37 cellular contexts compared by ENCODE assay signal in genomic region chr6:169902070-169902469, GRCh38.
"Had no signal": no experiment of that assay in that cellular context is flagged by ENCODE, and none has a peak within 500 bp of the region (broad histone marks: within the 10 kb centered on the region; RNA-seq: fewer than 3 reads in every experiment).

No MANE protein-coding gene starts in this region.

- H3K9me3 ChIP-seq: ascending aorta, breast epithelium, esophagus muscularis mucosa, gastrocnemius medialis, heart left ventricle had no signal

- H3K27me3 ChIP-seq: ascending aorta, breast epithelium, cardiac muscle cell, dorsolateral prefrontal cortex, foreskin keratinocyte, gastrocnemius medialis, heart left ventricle had no signal

- H3K27ac Mint-ChIP-seq: activated B cell treated with CpG ODN at 0.5 μM for 24 hours; activated CD4-positive, alpha-beta memory T cell treated with anti-CD3 and anti-CD28 coated beads for 36 hours; activated CD8-positive, alpha-beta memory T cell treated with anti-CD3 and anti-CD28 coated beads, Interleukin-2, amount 10 ng/mL, durations not matched to agents 7 days and 5 days; activated CD8-positive, alpha-beta T cell treated with anti-CD3 and anti-CD28 coated beads, Interleukin-2, amount 10 ng/mL, durations not matched to agents 7 days and 5 days; activated naive CD4-positive, alpha-beta T cell treated with anti-CD3 and anti-CD28 coated beads, Interleukin-2, amount 10 ng/mL, durations not matched to agents 7 days and 5 days; activated naive CD4-positive, alpha-beta T cell treated with anti-CD3 and anti-CD28 coated beads, Interleukin-2, amount 50 U/mL, for 72 hours; activated naive CD8-positive, alpha-beta T cell treated with anti-CD3 and anti-CD28 coated beads, Interleukin-2, amount 10 ng/mL, durations not matched to agents 7 days and 5 days; activated T-cell treated with anti-CD3 and anti-CD28 coated beads, Interleukin-2, amount 50 U/mL, for 24 hours; activated T-cell treated with anti-CD3 and anti-CD28 coated beads, Interleukin-2, amount 50 U/mL, for 72 hours; brain; dendritic cell treated with granulocyte-macrophage colony-stimulating factor and Interleukin-4, amounts not matched to agents 40 ng/mL and 50 ng/mL, for 4 days; endodermal cell; T-helper 17 cell; T-helper 2 cell treated with Interferon-gamma antibody and Interleukin-4, amounts not matched to agents 5 μg/mL and 100 μg/mL, for 36 hours had no signal

- H3K27ac ChIP-seq: ascending aorta, breast epithelium, cardiac muscle cell, coronary artery, dorsolateral prefrontal cortex, esophagus muscularis mucosa, foreskin keratinocyte, gastrocnemius medialis, heart left ventricle, WERI-Rb-1 had no signal

- H3K36me3 ChIP-seq: ascending aorta, breast epithelium, cardiac muscle cell, esophagus muscularis mucosa, gastrocnemius medialis, heart left ventricle, WERI-Rb-1 had no signal

- H3K4me3 ChIP-seq: ascending aorta, breast epithelium, cardiac muscle cell, coronary artery, dorsolateral prefrontal cortex, esophagus muscularis mucosa, gastrocnemius medialis, heart left ventricle had no signal

- H3K27me3 Mint-ChIP-seq: activated B cell treated with CpG ODN at 0.5 μM for 24 hours; activated CD4-positive, alpha-beta memory T cell treated with anti-CD3 and anti-CD28 coated beads for 36 hours; activated CD8-positive, alpha-beta memory T cell treated with anti-CD3 and anti-CD28 coated beads, Interleukin-2, amount 10 ng/mL, durations not matched to agents 7 days and 5 days; activated naive CD4-positive, alpha-beta T cell treated with anti-CD3 and anti-CD28 coated beads, Interleukin-2, amount 10 ng/mL, durations not matched to agents 7 days and 5 days; activated naive CD8-positive, alpha-beta T cell treated with anti-CD3 and anti-CD28 coated beads, Interleukin-2, amount 10 ng/mL, durations not matched to agents 7 days and 5 days; brain; dendritic cell treated with granulocyte-macrophage colony-stimulating factor and Interleukin-4, amounts not matched to agents 40 ng/mL and 50 ng/mL, for 4 days had no signal

- ATAC-seq: activated CD4-positive, CD25-positive, alpha-beta regulatory T cell treated with anti-CD3 and anti-CD28 coated beads, Interleukin-2, amount 50 U/mL, for 24 hours; activated CD8-positive, alpha-beta memory T cell treated with anti-CD3 and anti-CD28 coated beads, Interleukin-2, amount 10 ng/mL, durations not matched to agents 7 days and 5 days; activated CD8-positive, alpha-beta T cell treated with anti-CD3 and anti-CD28 coated beads, Interleukin-2, amount 10 ng/mL, durations not matched to agents 7 days and 5 days; activated naive CD4-positive, alpha-beta T cell treated with anti-CD3 and anti-CD28 coated beads, Interleukin-2, amount 50 U/mL, for 72 hours; activated T-cell treated with anti-CD3 and anti-CD28 coated beads, Interleukin-2, amount 50 U/mL, for 72 hours; foreskin keratinocyte; gastrocnemius medialis; heart left ventricle; T-helper 17 cell had no signal

- DNase-seq: activated B cell treated with CpG ODN at 0.5 μM for 24 hours; activated CD4-positive, alpha-beta memory T cell treated with anti-CD3 and anti-CD28 coated beads for 36 hours; activated CD4-positive, alpha-beta T cell treated with anti-CD3 and anti-CD28 coated beads for 48 hours; activated CD4-positive, alpha-beta T cell treated with anti-CD3 and anti-CD28 coated beads, Interleukin-2, amount 50 U/mL, for 1 hour; activated CD8-positive, alpha-beta memory T cell treated with anti-CD3 and anti-CD28 coated beads, Interleukin-2, amount 10 ng/mL, durations not matched to agents 7 days and 5 days; activated CD8-positive, alpha-beta memory T cell treated with anti-CD3 and anti-CD28 coated beads, Interleukin-2, amount 50 U/mL, for 4 hours; activated CD8-positive, alpha-beta T cell treated with anti-CD3 and anti-CD28 coated beads, Interleukin-2, amount 10 ng/mL, durations not matched to agents 7 days and 5 days; activated gamma-delta T cell; activated naive CD4-positive, alpha-beta T cell; activated naive CD4-positive, alpha-beta T cell treated with anti-CD3 and anti-CD28 coated beads, Interleukin-2, amount 10 ng/mL, durations not matched to agents 7 days and 5 days; activated naive CD8-positive, alpha-beta T cell treated with anti-CD3 and anti-CD28 coated beads, Interleukin-2, amount 10 ng/mL, durations not matched to agents 7 days and 5 days; activated T-cell treated with anti-CD3 and anti-CD28 coated beads for 4 hours; activated T-cell treated with anti-CD3 and anti-CD28 coated beads, Interleukin-2, amount 50 U/mL, for 24 hours; activated T-cell treated with anti-CD3 and anti-CD28 coated beads, Interleukin-2, amount 50 U/mL, for 72 hours; dorsolateral prefrontal cortex; effector memory CD4-positive, alpha-beta T cell; endodermal cell; erythroblast; foreskin keratinocyte; gastrocnemius medialis; glutamatergic neuron; heart left ventricle; T-helper 1 cell; T-helper 17 cell; T1000; WERI-Rb-1 had no signal

- H3K9me3 Mint-ChIP-seq: activated B cell treated with CpG ODN at 0.5 μM for 24 hours; activated CD4-positive, alpha-beta memory T cell treated with anti-CD3 and anti-CD28 coated beads for 36 hours; activated T-cell treated with anti-CD3 and anti-CD28 coated beads, Interleukin-2, amount 50 U/mL, for 24 hours; endodermal cell had no signal

- H3K4me1 ChIP-seq: ascending aorta, breast epithelium, foreskin keratinocyte, gastrocnemius medialis had no signal

- H3K4me3 Mint-ChIP-seq: activated B cell treated with CpG ODN at 0.5 μM for 24 hours; activated CD4-positive, alpha-beta memory T cell treated with anti-CD3 and anti-CD28 coated beads for 36 hours; activated CD8-positive, alpha-beta memory T cell treated with anti-CD3 and anti-CD28 coated beads, Interleukin-2, amount 10 ng/mL, durations not matched to agents 7 days and 5 days; activated CD8-positive, alpha-beta T cell treated with anti-CD3 and anti-CD28 coated beads, Interleukin-2, amount 10 ng/mL, durations not matched to agents 7 days and 5 days; activated naive CD4-positive, alpha-beta T cell treated with anti-CD3 and anti-CD28 coated beads, Interleukin-2, amount 10 ng/mL, durations not matched to agents 7 days and 5 days; activated naive CD8-positive, alpha-beta T cell treated with anti-CD3 and anti-CD28 coated beads, Interleukin-2, amount 10 ng/mL, durations not matched to agents 7 days and 5 days; activated T-cell treated with anti-CD3 and anti-CD28 coated beads, Interleukin-2, amount 50 U/mL, for 24 hours; activated T-cell treated with anti-CD3 and anti-CD28 coated beads, Interleukin-2, amount 50 U/mL, for 72 hours; brain; central memory CD8-positive, alpha-beta T cell; dendritic cell treated with granulocyte-macrophage colony-stimulating factor and Interleukin-4, amounts not matched to agents 40 ng/mL and 50 ng/mL, for 4 days; endodermal cell; T-helper 17 cell; T-helper 2 cell treated with Interferon-gamma antibody and Interleukin-4, amounts not matched to agents 5 μg/mL and 100 μg/mL, for 36 hours had no signal

- H3K4me1 Mint-ChIP-seq: activated B cell treated with CpG ODN at 0.5 μM for 24 hours; activated CD8-positive, alpha-beta memory T cell treated with anti-CD3 and anti-CD28 coated beads, Interleukin-2, amount 10 ng/mL, durations not matched to agents 7 days and 5 days; activated naive CD4-positive, alpha-beta T cell treated with anti-CD3 and anti-CD28 coated beads, Interleukin-2, amount 10 ng/mL, durations not matched to agents 7 days and 5 days; activated naive CD8-positive, alpha-beta T cell treated with anti-CD3 and anti-CD28 coated beads, Interleukin-2, amount 10 ng/mL, durations not matched to agents 7 days and 5 days; central memory CD8-positive, alpha-beta T cell; T-helper 17 cell had no signal

- H3K36me3 Mint-ChIP-seq: activated CD4-positive, alpha-beta memory T cell treated with anti-CD3 and anti-CD28 coated beads for 36 hours; activated CD8-positive, alpha-beta memory T cell treated with anti-CD3 and anti-CD28 coated beads, Interleukin-2, amount 10 ng/mL, durations not matched to agents 7 days and 5 days; activated naive CD4-positive, alpha-beta T cell treated with anti-CD3 and anti-CD28 coated beads, Interleukin-2, amount 10 ng/mL, durations not matched to agents 7 days and 5 days; activated naive CD4-positive, alpha-beta T cell treated with anti-CD3 and anti-CD28 coated beads, Interleukin-2, amount 50 U/mL, for 72 hours; activated naive CD8-positive, alpha-beta T cell treated with anti-CD3 and anti-CD28 coated beads, Interleukin-2, amount 10 ng/mL, durations not matched to agents 7 days and 5 days; brain had no signal
